Comparison of ENCODE assay signal across 18 cellular contexts in genomic region chr11:83608571-83608970, GRCh38.
"Had no signal": no experiment of that assay in that cellular context is flagged by ENCODE, and none has a peak within 500 bp of the region (broad histone marks: within the 10 kb centered on the region; RNA-seq: fewer than 3 reads in every experiment).

No MANE protein-coding gene starts in this region.

- DNase-seq: dermis blood vessel endothelial cell; effector memory CD4-positive, alpha-beta T cell; foreskin fibroblast; foreskin melanocyte; gastrocnemius medialis; glutamatergic neuron; head of caudate nucleus; heart right ventricle; hippocampal formation; left cardiac atrium; left lung; left ventricle myocardium superior; lower lobe of right lung; mesendoderm; midbrain; naive thymus-derived CD4-positive, alpha-beta T cell had no signal

- H3K36me3 ChIP-seq: esophagus muscularis mucosa, gastrocnemius medialis, heart right ventricle, left lung, lower lobe of right lung had no signal

- H3K4me3 ChIP-seq: coronary artery, esophagus muscularis mucosa, gastrocnemius medialis, heart right ventricle, left lung, lower lobe of right lung had no signal

- H3K27ac ChIP-seq: coronary artery, esophagus muscularis mucosa, gastrocnemius medialis, heart right ventricle, left lung, lower lobe of right lung had no signal

- H3K9me3 ChIP-seq: esophagus muscularis mucosa, gastrocnemius medialis, heart right ventricle, left lung, lower lobe of right lung had no signal

- H3K27me3 ChIP-seq: esophagus muscularis mucosa, gastrocnemius medialis, heart right ventricle, left lung had no signal

- H3K4me1 ChIP-seq: esophagus muscularis mucosa, gastrocnemius medialis, left lung, lower lobe of right lung had no signal
